1 cellular context compared by ENCODE assay signal in genomic region chr12:32399373-32400113, GRCh38.
TF ChIP-seq lines count a peak whose summit lies in the region.

Gene FGD4 (plus strand): TSS chr12:32399558.

TF ChIP-seq in HEK293, 187 proteins besides CTCF, POLR2A, EP300 and RAD21 (continued from another document and continues in another):
- no peak; the same call in 1 of the 2 replicates for TF ChIP-seq ZSCAN5A (tag by site-specific recombination; IDR thresholded peaks at IDR 0.05)
- no peak for TF ChIP-seq ZNF274 (IDR thresholded peaks at IDR 0.05; ENCODE audit: low read length)
- TF ChIP-seq ZNF274 (tag by site-specific recombination; IDR thresholded peaks at IDR 0.05; ENCODE audit: borderline replicate concordance), result no peak
- no peak for TF ChIP-seq ZNF138 (tag by site-specific recombination; IDR thresholded peaks at IDR 0.05; ENCODE audit: borderline replicate concordance)
- TF ChIP-seq BCL11B (tag by site-specific recombination; IDR thresholded peaks at IDR 0.05; ENCODE audit: low read depth), result no peak
- TF ChIP-seq PRDM4 (tag by site-specific recombination; IDR thresholded peaks at IDR 0.05), result no peak
- TF ChIP-seq AEBP2 (tag by site-specific recombination; IDR thresholded peaks at IDR 0.05; ENCODE audit: borderline replicate concordance), result 0 out of 2 replicates have a peak, but pooled peaks have one; percentile 15
- no peak for TF ChIP-seq ZNF473 (tag by site-specific recombination; IDR thresholded peaks at IDR 0.05)
- no peak for TF ChIP-seq ZNF292 (tag by site-specific recombination; IDR thresholded peaks at IDR 0.05; ENCODE audit: borderline replicate concordance, low read depth)
- TF ChIP-seq ZNF362 (tag by site-specific recombination; IDR thresholded peaks at IDR 0.05), result no peak; the same call in 1 of the 2 replicates
- no peak for TF ChIP-seq ZNF645 (tag by site-specific recombination; IDR thresholded peaks at IDR 0.05)
- no peak for TF ChIP-seq ZNF112 (tag by site-specific recombination; IDR thresholded peaks at IDR 0.05)
- no peak for TF ChIP-seq ZNF529 (tag by site-specific recombination; IDR thresholded peaks at IDR 0.05; ENCODE audit: insufficient replicate concordance)
- no peak for TF ChIP-seq ZNF239 (tag by site-specific recombination; IDR thresholded peaks at IDR 0.05)
- no peak for TF ChIP-seq ZNF791 (tag by site-specific recombination; IDR thresholded peaks at IDR 0.05)
- no peak for TF ChIP-seq ZNF350 (tag by site-specific recombination; IDR thresholded peaks at IDR 0.05)
- peak; percentile 79 for TF ChIP-seq SP3 (tag by site-specific recombination; IDR thresholded peaks at IDR 0.05)
- TF ChIP-seq ZSCAN16 (tag by site-specific recombination; IDR thresholded peaks at IDR 0.05), result no peak
- peak; percentile 53; the same call in 1 of the 2 replicates for TF ChIP-seq ZSCAN30 (tag by site-specific recombination; IDR thresholded peaks at IDR 0.05)
- TF ChIP-seq ZNF692 (tag by site-specific recombination; IDR thresholded peaks at IDR 0.05), result peak; percentile 76
- no peak for TF ChIP-seq REST (tag by site-specific recombination; IDR thresholded peaks at IDR 0.05)
- TF ChIP-seq ZNF335 (tag by site-specific recombination; conservative IDR thresholded peaks at IDR 0.05), result no peak; the same call in 1 of the 2 replicates
- peak; percentile 85 for TF ChIP-seq SP7 (tag by site-specific recombination; IDR thresholded peaks at IDR 0.05)
- peak; percentile 75; the same call in 1 of the 2 replicates for TF ChIP-seq PBX3 (CRISPR knock-in tag; IDR thresholded peaks at IDR 0.05)
- TF ChIP-seq ZBTB44 (tag by site-specific recombination; IDR thresholded peaks at IDR 0.05), result peak; percentile 94
- peak; percentile 60; the same call in 1 of the 2 replicates for TF ChIP-seq ZNF24 (tag by site-specific recombination; IDR thresholded peaks at IDR 0.05)
- TF ChIP-seq INSM2 (tag by site-specific recombination; IDR thresholded peaks at IDR 0.05), result no peak
- TF ChIP-seq ZSCAN4 (tag by site-specific recombination; IDR thresholded peaks at IDR 0.05), result no peak
- no peak for TF ChIP-seq ZNF157 (tag by site-specific recombination; IDR thresholded peaks at IDR 0.05)
- no peak for TF ChIP-seq ZNF18 (tag by site-specific recombination; IDR thresholded peaks at IDR 0.05)
- TF ChIP-seq ZNF677 (tag by site-specific recombination; IDR thresholded peaks at IDR 0.05), result no peak
- TF ChIP-seq ZNF202 (tag by site-specific recombination; IDR thresholded peaks at IDR 0.05; ENCODE audit: borderline replicate concordance), result no peak
- no peak for TF ChIP-seq ZNF169 (tag by site-specific recombination; IDR thresholded peaks at IDR 0.05)
